In the genomic region with DNA sequence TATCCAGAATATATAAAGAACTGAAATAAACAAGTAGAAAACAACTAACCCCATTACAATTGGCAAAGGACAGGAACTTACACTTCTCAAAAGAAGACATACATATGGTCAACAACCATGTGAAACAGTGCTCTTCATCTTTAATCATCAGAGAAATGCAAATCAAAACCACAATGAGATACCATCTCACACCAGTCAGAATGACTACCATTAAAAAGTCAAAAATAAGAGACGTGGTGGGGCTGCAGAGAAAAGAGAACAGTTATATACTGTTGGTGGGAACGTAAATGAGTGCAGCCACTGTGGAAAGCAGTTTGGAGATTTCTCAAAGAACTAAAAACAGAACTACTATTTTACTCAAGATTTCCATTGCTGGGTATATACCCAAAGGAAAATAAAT, we compare ENCODE assay signal across 21 cellular contexts.
DNase-seq lines count a peak whose midpoint lies in the region; ATAC-seq and TF ChIP-seq lines count a peak whose summit lies in the region.
"Had no signal": no experiment of that assay in that cellular context is flagged by ENCODE, and none has a peak within 500 bp of the region (broad histone marks: within the 10 kb centered on the region; RNA-seq: fewer than 3 reads in every experiment).

No MANE protein-coding gene starts in this region.

- no peaks in the 10 kb centered on the region for H3K27me3 ChIP-seq in heart right ventricle
- H3K27me3 ChIP-seq: BLaER1, tibial artery had no signal

- H3K9me3 ChIP-seq in heart right ventricle = no peaks in the 10 kb centered on the region
- H3K9me3 ChIP-seq: BLaER1, mucosa of descending colon, psoas muscle, tibial artery had no signal

- H3K36me3 Mint-ChIP-seq in activated T-cell treated with anti-CD3 and anti-CD28 coated beads, Interleukin-2, amount 50 U/mL, for 72 hours (ENCODE audit: insufficient read depth in 2 of 2) = no peaks in the 10 kb centered on the region
- H3K36me3 Mint-ChIP-seq in activated T-cell treated with anti-CD3 and anti-CD28 coated beads, Interleukin-2, amount 50 U/mL, for 24 hours (ENCODE audit: low read depth) = no peaks in the 10 kb centered on the region
- no peaks in the 10 kb centered on the region for H3K36me3 Mint-ChIP-seq in stimulated activated naive B cell treated with anti-CD40 and anti-IgM and Interleukin-4, amounts not matched to agents 10 μg/mL and 1 μg/mL and 100 μg/mL, for 72 hours

- no peak overlapping the region for H3K27ac ChIP-seq in heart right ventricle
- H3K27ac ChIP-seq: BLaER1, psoas muscle, tibial artery had no signal

- no peak overlapping the region for H3K27ac Mint-ChIP-seq in activated T-cell treated with anti-CD3 and anti-CD28 coated beads, Interleukin-2, amount 50 U/mL, for 72 hours
- no peak overlapping the region for H3K27ac Mint-ChIP-seq in activated T-cell treated with anti-CD3 and anti-CD28 coated beads, Interleukin-2, amount 50 U/mL, for 24 hours
- H3K27ac Mint-ChIP-seq in stimulated activated naive B cell treated with anti-CD40 and anti-IgM and Interleukin-4, amounts not matched to agents 10 μg/mL and 1 μg/mL and 100 μg/mL, for 72 hours = no peak overlapping the region

- peaks cover 12% of the 10 kb centered on the region for H3K4me1 Mint-ChIP-seq in activated T-cell treated with anti-CD3 and anti-CD28 coated beads, Interleukin-2, amount 50 U/mL, for 72 hours (ENCODE audit: low read depth)
- H3K4me1 Mint-ChIP-seq in activated T-cell treated with anti-CD3 and anti-CD28 coated beads, Interleukin-2, amount 50 U/mL, for 24 hours (ENCODE audit: low read depth) = no peaks in the 10 kb centered on the region
- H3K4me1 Mint-ChIP-seq in stimulated activated naive B cell treated with anti-CD40 and anti-IgM and Interleukin-4, amounts not matched to agents 10 μg/mL and 1 μg/mL and 100 μg/mL, for 72 hours = no peaks in the 10 kb centered on the region

- peak; percentile 61 to 63 for ATAC-seq in activated T-cell treated with anti-CD3 and anti-CD28 coated beads, Interleukin-2, amount 50 U/mL, for 72 hours (replicated peaks in 1 of 2)
- ATAC-seq in GM21528 (IDR thresholded peaks at IDR 0.05; ENCODE audit: low FRiP score, unreplicated experiment) (peak; percentile 53), HG03354 (IDR thresholded peaks at IDR 0.05; ENCODE audit: poor library complexity, severe bottlenecking, unreplicated experiment) (peak; percentile 59), heart right ventricle (no peak)
- ATAC-seq in stimulated activated naive B cell treated with anti-CD40 and anti-IgM and Interleukin-4, amounts not matched to agents 10 μg/mL and 1 μg/mL and 100 μg/mL, for 72 hours (replicated peaks) = peak; percentile 65 to 70
- ATAC-seq: left ventricle myocardium superior, mucosa of descending colon, PC-3, psoas muscle had no signal

- intact Hi-C loops in heart right ventricle (cut with DNase I) = no loop called here

- no peaks in the 10 kb centered on the region for H3K27me3 Mint-ChIP-seq in activated T-cell treated with anti-CD3 and anti-CD28 coated beads, Interleukin-2, amount 50 U/mL, for 72 hours (ENCODE audit: low read depth)
- H3K27me3 Mint-ChIP-seq in activated T-cell treated with anti-CD3 and anti-CD28 coated beads, Interleukin-2, amount 50 U/mL, for 24 hours = no peaks in the 10 kb centered on the region
- no peaks in the 10 kb centered on the region for H3K27me3 Mint-ChIP-seq in stimulated activated naive B cell treated with anti-CD40 and anti-IgM and Interleukin-4, amounts not matched to agents 10 μg/mL and 1 μg/mL and 100 μg/mL, for 72 hours

- TF ChIP-seq CTCF in heart right ventricle (IDR thresholded peaks at IDR 0.05) = no peak

- no peak for DNase-seq in activated T-cell treated with anti-CD3 and anti-CD28 coated beads, Interleukin-2, amount 50 U/mL, for 72 hours
- DNase-seq in activated T-cell treated with anti-CD3 and anti-CD28 coated beads, Interleukin-2, amount 50 U/mL, for 24 hours = no peak
- no peak for DNase-seq in stimulated activated naive B cell treated with anti-CD40 and anti-IgM and Interleukin-4, amounts not matched to agents 10 μg/mL and 1 μg/mL and 100 μg/mL, for 72 hours
- no peak for DNase-seq in SHP77 (lab: John Stamatoyannopoulos, UW)
- no peak for DNase-seq in globus pallidus (ENCODE audit: low spot score)
- no peak for DNase-seq in heart right ventricle
- DNase-seq: activated CD4-positive, alpha-beta T cell treated with anti-CD3 and anti-CD28 coated beads for 1 hour; activated naive CD4-positive, alpha-beta T cell; cerebellar nuclear complex; effector CD8-positive, alpha-beta T cell; glutamatergic neuron; left ventricle myocardium superior; mucosa of descending colon; NCI-H1105; PC-3; psoas muscle; T1000; tibial artery had no signal

- H3K4me3 ChIP-seq in heart right ventricle = no peak overlapping the region
- H3K4me3 ChIP-seq: BLaER1, mucosa of descending colon, psoas muscle, tibial artery had no signal

- no peaks in the 10 kb centered on the region for H3K4me1 ChIP-seq in heart right ventricle
- H3K4me1 ChIP-seq: BLaER1, psoas muscle, tibial artery had no signal

- WGBS in heart right ventricle, 2 donors = 68 to 76% methylated on average over 2 of the region's 2 CpGs

- no peak overlapping the region for H3K4me3 Mint-ChIP-seq in activated T-cell treated with anti-CD3 and anti-CD28 coated beads, Interleukin-2, amount 50 U/mL, for 72 hours
- H3K4me3 Mint-ChIP-seq in activated T-cell treated with anti-CD3 and anti-CD28 coated beads, Interleukin-2, amount 50 U/mL, for 24 hours = no peak overlapping the region
- H3K4me3 Mint-ChIP-seq in stimulated activated naive B cell treated with anti-CD40 and anti-IgM and Interleukin-4, amounts not matched to agents 10 μg/mL and 1 μg/mL and 100 μg/mL, for 72 hours = no peak overlapping the region

- no peaks in the 10 kb centered on the region for H3K36me3 ChIP-seq in heart right ventricle
- H3K36me3 ChIP-seq: BLaER1, tibial artery had no signal

- peaks cover 0 to 2% of the 10 kb centered on the region in 2 donors for H3K9me3 Mint-ChIP-seq in activated T-cell treated with anti-CD3 and anti-CD28 coated beads, Interleukin-2, amount 50 U/mL, for 72 hours
- peaks cover 4% of the 10 kb centered on the region for H3K9me3 Mint-ChIP-seq in activated T-cell treated with anti-CD3 and anti-CD28 coated beads, Interleukin-2, amount 50 U/mL, for 24 hours
- peaks cover 0 to 2% of the 10 kb centered on the region in 2 donors for H3K9me3 Mint-ChIP-seq in stimulated activated naive B cell treated with anti-CD40 and anti-IgM and Interleukin-4, amounts not matched to agents 10 μg/mL and 1 μg/mL and 100 μg/mL, for 72 hours

Comparison
In these comparisons a context has a peak if more than half of its experiments do, and no peak if none do; other contexts are left out.
1. ATAC-seq: peak in activated T-cell treated with anti-CD3 and anti-CD28 coated beads, Interleukin-2, amount 50 U/mL, for 72 hours (2 of 2), GM21528 (single experiment), HG03354 (single experiment) and stimulated activated naive B cell treated with anti-CD40 and anti-IgM and Interleukin-4, amounts not matched to agents 10 μg/mL and 1 μg/mL and 100 μg/mL, for 72 hours (2 of 2); none in heart right ventricle (0 of 8).